ENCODE assay signal across 10 cellular contexts in genomic region chr4:6916069-6916586, GRCh38. TPM values are rescaled to one million over a fixed set of nuclear protein-coding genes. Genes with fewer than 3 reads are reported as not detected.
DNase-seq lines count a peak whose midpoint lies in the region; ATAC-seq and TF ChIP-seq lines count a peak whose summit lies in the region.
"Had no signal": no experiment of that assay in that cellular context is flagged by ENCODE, and none has a peak within 500 bp of the region (broad histone marks: within the 10 kb centered on the region; RNA-seq: fewer than 3 reads in every experiment).

No MANE protein-coding gene starts in this region.

- H3K4me1 ChIP-seq in tibial artery = peaks cover 0 to 26% (median 13%) of the 10 kb centered on the region in 4 donors

- TF ChIP-seq CTCF in C4-2B (conservative IDR thresholded peaks at IDR 0.05) (no peak), HL-60 (IDR thresholded peaks at IDR 0.05; ENCODE audit: insufficient read depth, low read length) (no peak), natural killer cell (IDR thresholded peaks at IDR 0.05) (no peak), tibial artery (IDR thresholded peaks at IDR 0.05) (no peak)

- H3K36me3 Mint-ChIP-seq in natural killer cell = no peaks in the 10 kb centered on the region

- no peaks in the 10 kb centered on the region for H3K27me3 Mint-ChIP-seq in natural killer cell (ENCODE audit: low read depth in 2 of 2)

- H3K27ac Mint-ChIP-seq in natural killer cell = peak overlapping the region; percentile 91
- H3K27ac Mint-ChIP-seq: nephron progenitor cell had no signal

- H3K9me3 Mint-ChIP-seq in natural killer cell = no peaks in the 10 kb centered on the region
- H3K9me3 Mint-ChIP-seq: nephron progenitor cell had no signal

- H3K4me3 Mint-ChIP-seq in natural killer cell = no peak overlapping the region
- H3K4me3 Mint-ChIP-seq: nephron progenitor cell had no signal

- intact Hi-C loops in natural killer cell (cut with micrococcal nuclease) = loop anchor here (2.0 kb wide), 1 partner anchor 27 kb away; no protein-coding TSS in a partner anchor
- intact Hi-C loops in tibial artery (cut with DNase I; ENCODE audit: low total_unique reads) = no loop called here

- H3K27me3 ChIP-seq in HL-60 (ENCODE audit: insufficient read depth, poor library complexity, severe bottlenecking) (no peaks in the 10 kb centered on the region), tibial artery (no peaks in the 10 kb centered on the region)

- H3K27ac ChIP-seq in C4-2B (peak overlapping the region; percentile 70), HL-60 (replicated peaks) (peak overlapping the region; percentile 64), angular gyrus (ENCODE audit: low read depth, low read length) (peak overlapping the region; percentile 54), tibial artery (no peak overlapping the region)

- H3K4me3 ChIP-seq in HL-60 (replicated peaks; ENCODE audit: insufficient read depth, low read length) (no peak overlapping the region), tibial artery (no peak overlapping the region)

- H3K9me3 ChIP-seq in tibial artery = no peaks in the 10 kb centered on the region

- DNase-seq in HL-60 (ENCODE audit: low read depth in 1 of 2, low spot score in 1 of 2) (no peak), natural killer cell (no peak), tibial artery (no peak), anterior cingulate cortex (lab: John Stamatoyannopoulos, UW) (no peak), pons (ENCODE audit: low spot score) (no peak), kidney glomerular epithelial cell (lab: John Stamatoyannopoulos, UW) (no peak)
- DNase-seq: NCI-H187, nephron progenitor cell had no signal

- ATAC-seq in natural killer cell = no peak

- H3K36me3 ChIP-seq in tibial artery = no peaks in the 10 kb centered on the region

- H3K4me1 Mint-ChIP-seq in natural killer cell = peaks cover 54 to 69% of the 10 kb centered on the region in 2 donors

RNA-seq across cellular contexts. Expression of gene TBC1D14, which starts 6.5 kb away (rescaled TPM):
- 10 to 100 TPM; 36.0 to 54.7 (median 53.2) TPM for total RNA-seq in natural killer cell

Comparison
In these comparisons a context has a peak if more than half of its experiments do, and no peak if none do; other contexts are left out.
1. H3K27ac ChIP-seq: peak in C4-2B (single experiment), HL-60 (single experiment) and angular gyrus (single experiment); none in tibial artery (0 of 2).